Comparison of ENCODE assay signal across 8 cellular contexts in the genomic region with DNA sequence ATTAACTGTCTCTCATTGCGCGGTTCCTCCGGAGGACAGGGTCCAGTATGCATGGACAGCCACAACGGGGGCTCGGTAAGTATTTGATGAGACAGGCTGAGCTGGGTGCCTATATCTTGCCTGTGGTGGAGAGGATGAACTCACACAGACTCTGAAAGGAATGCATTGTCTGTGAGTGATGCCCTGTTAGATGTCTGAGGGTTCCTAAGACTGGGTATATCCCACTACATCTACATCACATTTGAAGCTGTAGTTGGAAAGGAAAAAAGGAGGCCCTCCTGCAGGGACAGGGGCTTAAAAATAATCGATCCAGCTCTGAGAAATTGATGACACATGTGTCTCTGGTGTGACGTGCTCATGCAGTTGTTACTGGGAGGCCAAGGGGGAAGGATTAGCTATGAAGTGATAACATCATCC. TPM values are rescaled to one million over a fixed set of nuclear protein-coding genes. Genes with fewer than 3 reads are reported as not detected.
DNase-seq lines count a peak whose midpoint lies in the region; ATAC-seq and TF ChIP-seq lines count a peak whose summit lies in the region.
"Had no signal": no experiment of that assay in that cellular context is flagged by ENCODE, and none has a peak within 500 bp of the region (broad histone marks: within the 10 kb centered on the region; RNA-seq: fewer than 3 reads in every experiment).

No MANE protein-coding gene starts in this region.

- H3K79me2 ChIP-seq in PC-3 (ENCODE audit: low read length): peaks cover 63% of the 10 kb centered on the region

- H3K4me3 ChIP-seq in PC-3 (ENCODE audit: low read length) (peak overlapping the region; percentile 88), choroid plexus epithelial cell (ENCODE audit: low read depth, low read length) (peak overlapping the region; percentile 85), retinal pigment epithelial cell (ENCODE audit: low read length) (peak overlapping the region; percentile 12)

- H4K20me1 ChIP-seq in PC-3 (ENCODE audit: low read length): no peaks in the 10 kb centered on the region

- TF ChIP-seq CTCF in PC-3 (conservative IDR thresholded peaks at IDR 0.05; ENCODE audit: low read depth, low read length): no peak
- TF ChIP-seq CTCF in choroid plexus epithelial cell (conservative IDR thresholded peaks at IDR 0.05; ENCODE audit: low read depth, low read length): no peak
- no peak for TF ChIP-seq CTCF in retinal pigment epithelial cell (conservative IDR thresholded peaks at IDR 0.05; ENCODE audit: low read depth, low read length)

- H3F3A ChIP-seq in PC-3 (ENCODE audit: low read length, unreplicated experiment): no peaks in the 10 kb centered on the region

- BruUV-seq in PC-3 (replicated peaks; lab: Mats Ljungman, UMichigan): no TSS peak

- H3K4me1 ChIP-seq in PC-3 (ENCODE audit: insufficient read depth, low read length): peaks cover 29% of the 10 kb centered on the region

- H3K9me2 ChIP-seq in PC-3 (replicated peaks; ENCODE audit: low read length): no peaks in the 10 kb centered on the region

- H3K9ac ChIP-seq in PC-3 (ENCODE audit: low read length): peak overlapping the region; percentile 62; the same call in 1 of the 2 replicates

- no peaks in the 10 kb centered on the region for H3K27me3 ChIP-seq in PC-3 (ENCODE audit: low read length)

- intact Hi-C loops in PC-3 (cut with micrococcal nuclease): loop anchor here (10.0 kb wide), 1 partner anchor 131 kb away; a partner anchor contains a TSS

- POLR2A ChIA-PET in PC-3 (lab: Charles Lee; ENCODE audit: unreplicated experiment): no interaction called here

- no peaks in the 10 kb centered on the region for H3K36me3 ChIP-seq in PC-3 (ENCODE audit: low read depth, low read length)

- H3K27ac ChIP-seq in PC-3 (ENCODE audit: low read length): no peak overlapping the region

- H2AFZ ChIP-seq in PC-3 (ENCODE audit: low read length): peak overlapping the region; percentile 73; the same call in 1 of the 2 replicates

- CTCF ChIA-PET in PC-3 (lab: Charles Lee): interaction anchor here (0.6 kb wide), 1 partner anchor 136 kb away, joined by 3 read pairs; no protein-coding TSS in a partner anchor

- DNase-seq in ELR (ENCODE audit: low read depth): peak; percentile 70
- peak; percentile 28 for DNase-seq in PC-3
- peak; percentile 45 for DNase-seq in choroid plexus epithelial cell (ENCODE audit: low read depth)
- no peak for DNase-seq in retinal pigment epithelial cell (ENCODE audit: low read depth)
- no peak for DNase-seq in effector CD4-positive, alpha-beta T cell
- no peak for DNase-seq in SK-N-DZ (ENCODE audit: low spot score)
- no peak for DNase-seq in OCI-M2 (lab: John Stamatoyannopoulos, UW; ENCODE audit: unreplicated experiment)
- DNase-seq: NCI-H187 had no signal

- ATAC-seq in PC-3: peak; percentile 14; the same call in 1 of the 2 replicates

- no peaks in the 10 kb centered on the region for H3K9me3 ChIP-seq in PC-3 (ENCODE audit: low read length)

- peak overlapping the region; percentile 95 for H3K4me2 ChIP-seq in PC-3 (ENCODE audit: low read length)

RNA-seq across cellular contexts. Expression of a gene that starts 1.9 kb away (rescaled TPM):
- total RNA-seq in PC-3 (2014; rRNA removed): 14.1 and 21.0 TPM in 2 replicates
- 2.5 and 3.1 TPM in 2 replicates for polyA plus RNA-seq in SK-N-DZ (2014; cell fraction: cytosol; rRNA removed)
- 7.2 and 12.7 TPM in 2 replicates for polyA plus RNA-seq in SK-N-DZ (2014; cell fraction: nucleus; rRNA removed)

Comparison
In these comparisons a context has a peak if more than half of its experiments do, and no peak if none do; other contexts are left out.
1. DNase-seq: peak in ELR (single experiment), PC-3 (single experiment) and choroid plexus epithelial cell (single experiment); none in retinal pigment epithelial cell (single experiment), effector CD4-positive, alpha-beta T cell (single experiment), SK-N-DZ (single experiment) and OCI-M2 (single experiment).
2. H3K4me3 ChIP-seq: peak in every context shown above with its lines; median percentile 88 in PC-3; 85 in choroid plexus epithelial cell; 12 in retinal pigment epithelial cell.